ENCODE assay signal across 2 cellular contexts in the genomic region with DNA sequence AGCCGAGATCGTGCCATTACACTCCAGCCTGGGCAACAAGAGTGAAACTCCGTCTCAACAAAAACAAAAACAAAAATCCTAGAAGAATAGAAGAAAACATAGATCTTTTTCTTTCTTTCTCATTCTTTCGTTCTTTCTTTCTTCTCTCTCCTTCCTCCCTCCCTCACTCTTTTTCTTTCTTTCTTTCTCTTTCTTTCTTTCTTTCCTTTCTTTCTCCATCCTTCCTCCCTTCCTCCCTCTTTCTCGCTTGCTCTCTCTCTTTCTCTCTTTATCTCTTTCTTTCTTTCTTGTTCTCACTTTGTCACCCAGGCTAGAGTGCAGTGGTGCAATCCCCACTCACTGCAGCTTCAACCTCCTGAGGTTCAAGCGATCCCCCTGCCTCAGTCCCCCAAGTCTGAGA.
TF ChIP-seq lines count a peak whose summit lies in the region.

No MANE protein-coding gene starts in this region.

TF ChIP-seq in HEK293, 187 proteins besides CTCF, POLR2A, EP300 and RAD21 (continued from another document):
- TF ChIP-seq ZBTB6 (tag by site-specific recombination; IDR thresholded peaks at IDR 0.05) (no peak), ZNF596 (tag by site-specific recombination; IDR thresholded peaks at IDR 0.05) (peak; percentile 62; the same call in 1 of the 2 replicates), PATZ1 (tag by site-specific recombination; IDR thresholded peaks at IDR 0.05) (no peak)
- TF ChIP-seq, protein P1, sequence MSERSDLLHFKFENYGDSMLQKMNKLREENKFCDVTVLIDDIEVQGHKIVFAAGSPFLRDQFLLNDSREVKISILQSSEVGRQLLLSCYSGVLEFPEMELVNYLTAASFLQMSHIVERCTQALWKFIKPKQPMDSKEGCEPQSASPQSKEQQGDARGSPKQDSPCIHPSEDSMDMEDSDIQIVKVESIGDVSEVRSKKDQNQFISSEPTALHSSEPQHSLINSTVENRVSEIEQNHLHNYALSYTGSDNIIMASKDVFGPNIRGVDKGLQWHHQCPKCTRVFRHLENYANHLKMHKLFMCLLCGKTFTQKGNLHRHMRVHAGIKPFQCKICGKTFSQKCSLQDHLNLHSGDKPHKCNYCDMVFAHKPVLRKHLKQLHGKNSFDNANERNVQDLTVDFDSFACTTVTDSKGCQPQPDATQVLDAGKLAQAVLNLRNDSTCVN (tag by site-specific recombination; optimal IDR thresholded peaks at IDR 0.05): no peak

TF ChIP-seq in K562, 482 proteins besides CTCF, POLR2A, EP300 and RAD21 (continued from another document):
- TF ChIP-seq, protein P2, sequence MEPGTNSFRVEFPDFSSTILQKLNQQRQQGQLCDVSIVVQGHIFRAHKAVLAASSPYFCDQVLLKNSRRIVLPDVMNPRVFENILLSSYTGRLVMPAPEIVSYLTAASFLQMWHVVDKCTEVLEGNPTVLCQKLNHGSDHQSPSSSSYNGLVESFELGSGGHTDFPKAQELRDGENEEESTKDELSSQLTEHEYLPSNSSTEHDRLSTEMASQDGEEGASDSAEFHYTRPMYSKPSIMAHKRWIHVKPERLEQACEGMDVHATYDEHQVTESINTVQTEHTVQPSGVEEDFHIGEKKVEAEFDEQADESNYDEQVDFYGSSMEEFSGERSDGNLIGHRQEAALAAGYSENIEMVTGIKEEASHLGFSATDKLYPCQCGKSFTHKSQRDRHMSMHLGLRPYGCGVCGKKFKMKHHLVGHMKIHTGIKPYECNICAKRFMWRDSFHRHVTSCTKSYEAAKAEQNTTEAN (CRISPR knock-in tag; IDR thresholded peaks at IDR 0.05): no peak
- TF ChIP-seq RBM25 (IDR thresholded peaks at IDR 0.05; ENCODE audit: low read depth, low read length, severe bottlenecking): no peak
- TF ChIP-seq EHMT2 (IDR thresholded peaks at IDR 0.05): 0 out of 2 replicates have a peak, but pooled peaks have one; percentile 37
- TF ChIP-seq NR2F6 (CRISPR knock-in tag; IDR thresholded peaks at IDR 0.05): no peak
- TF ChIP-seq, protein P3, sequence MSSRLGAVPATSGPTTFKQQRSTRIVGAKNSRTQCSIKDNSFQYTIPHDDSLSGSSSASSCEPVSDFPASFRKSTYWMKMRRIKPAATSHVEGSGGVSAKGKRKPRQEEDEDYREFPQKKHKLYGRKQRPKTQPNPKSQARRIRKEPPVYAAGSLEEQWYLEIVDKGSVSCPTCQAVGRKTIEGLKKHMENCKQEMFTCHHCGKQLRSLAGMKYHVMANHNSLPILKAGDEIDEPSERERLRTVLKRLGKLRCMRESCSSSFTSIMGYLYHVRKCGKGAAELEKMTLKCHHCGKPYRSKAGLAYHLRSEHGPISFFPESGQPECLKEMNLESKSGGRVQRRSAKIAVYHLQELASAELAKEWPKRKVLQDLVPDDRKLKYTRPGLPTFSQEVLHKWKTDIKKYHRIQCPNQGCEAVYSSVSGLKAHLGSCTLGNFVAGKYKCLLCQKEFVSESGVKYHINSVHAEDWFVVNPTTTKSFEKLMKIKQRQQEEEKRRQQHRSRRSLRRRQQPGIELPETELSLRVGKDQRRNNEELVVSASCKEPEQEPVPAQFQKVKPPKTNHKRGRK (tag; IDR thresholded peaks at IDR 0.05): peak; percentile 78
- 0 out of 2 replicates have a peak, but pooled peaks have one; percentile 49 for TF ChIP-seq MTA1 (IDR thresholded peaks at IDR 0.05; ENCODE audit: borderline replicate concordance)
- peak in 1 of 2 experiments; percentile 10; a peak in 1 of 4 replicates for TF ChIP-seq TRIM24 (IDR thresholded peaks at IDR 0.05)
